Comparison of ENCODE assay signal across 10 cellular contexts in the genomic region with DNA sequence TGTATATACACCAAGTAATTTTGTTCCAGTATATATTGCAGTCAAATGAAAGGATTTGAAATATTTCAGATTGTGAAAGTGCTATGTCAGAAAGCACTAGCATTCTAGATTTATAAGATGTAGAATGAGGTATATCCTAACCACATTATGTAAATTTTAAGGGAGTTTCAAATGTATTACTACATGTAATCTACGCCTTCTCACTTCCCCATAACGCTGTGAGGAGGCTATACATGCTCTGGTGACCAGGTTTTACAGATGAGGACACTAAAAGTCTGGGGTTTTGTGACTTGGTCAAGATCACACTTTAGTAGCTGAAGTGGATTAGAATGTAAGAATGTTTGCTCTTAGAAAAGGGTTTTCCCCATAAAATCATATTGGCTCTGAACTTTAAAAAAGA. TPM values are rescaled to one million over a fixed set of nuclear protein-coding genes. Genes with fewer than 3 reads are reported as not detected.
DNase-seq lines count a peak whose midpoint lies in the region; ATAC-seq and TF ChIP-seq lines count a peak whose summit lies in the region.
"Had no signal": no experiment of that assay in that cellular context is flagged by ENCODE, and none has a peak within 500 bp of the region (broad histone marks: within the 10 kb centered on the region; RNA-seq: fewer than 3 reads in every experiment).

No MANE protein-coding gene starts in this region.

- peaks cover 34% of the 10 kb centered on the region for H3K4me1 ChIP-seq in hepatocyte (ENCODE audit: insufficient read depth)
- peaks cover 1% of the 10 kb centered on the region for H3K4me1 ChIP-seq in mesenchymal stem cell (ENCODE audit: control insufficient read depth, insufficient read depth, low read depth, low read length)
- H3K4me1 ChIP-seq in transverse colon = peaks cover 0 to 10% (median 5%) of the 10 kb centered on the region in 4 donors
- H3K4me1 ChIP-seq in effector memory CD4-positive, alpha-beta T cell (ENCODE audit: control insufficient read depth, insufficient read depth, low read length, poor library complexity, severe bottlenecking) = no peaks in the 10 kb centered on the region

- DNase-seq in hepatocyte (ENCODE audit: low spot score) = no peak
- no peak for DNase-seq in mesenchymal stem cell
- no peak for DNase-seq in HK-2 (ENCODE audit: unreplicated experiment)
- no peak for DNase-seq in transverse colon
- DNase-seq in effector memory CD4-positive, alpha-beta T cell = no peak
- DNase-seq: activated naive CD4-positive, alpha-beta T cell treated with anti-CD3 and anti-CD28 coated beads, Interleukin-2, amount 10 ng/mL, durations not matched to agents 7 days and 5 days had no signal

- H3K36me3 ChIP-seq in hepatocyte (replicated peaks; ENCODE audit: insufficient read depth, low read depth) = no peaks in the 10 kb centered on the region
- H3K36me3 ChIP-seq in mesenchymal stem cell (ENCODE audit: control insufficient read depth in 1 of 2, insufficient read depth in 2 of 2, low read depth in 1 of 2, low read length in 2 of 2) = no peaks in the 10 kb centered on the region
- no peaks in the 10 kb centered on the region for H3K36me3 ChIP-seq in transverse colon
- no peaks in the 10 kb centered on the region for H3K36me3 ChIP-seq in effector memory CD4-positive, alpha-beta T cell (ENCODE audit: control insufficient read depth, insufficient read depth, low read length)

- no peak overlapping the region for H2BK5ac ChIP-seq in mesenchymal stem cell (ENCODE audit: low read depth, low read length, poor library complexity, severe bottlenecking)

- ATAC-seq in GM18520 (IDR thresholded peaks at IDR 0.05; ENCODE audit: unreplicated experiment) = peak; percentile 99
- peak; percentile 99 for ATAC-seq in GM21529 (IDR thresholded peaks at IDR 0.05; ENCODE audit: unreplicated experiment)
- ATAC-seq in HG03432 (IDR thresholded peaks at IDR 0.05; ENCODE audit: unreplicated experiment) = peak; percentile 98

- no peaks in the 10 kb centered on the region for H4K20me1 ChIP-seq in hepatocyte (ENCODE audit: insufficient read depth, poor library complexity, severe bottlenecking)

- no peak overlapping the region for H2AK5ac ChIP-seq in mesenchymal stem cell (ENCODE audit: low read length, severe bottlenecking)

- no peak for TF ChIP-seq EP300 in transverse colon (IDR thresholded peaks at IDR 0.05; ENCODE audit: low read depth)

- no peak overlapping the region for H3K23ac ChIP-seq in mesenchymal stem cell (ENCODE audit: low read length in 2 of 2)

- no peak overlapping the region for H3K14ac ChIP-seq in mesenchymal stem cell (ENCODE audit: low read length in 2 of 2)

- no peak overlapping the region for H2BK12ac ChIP-seq in mesenchymal stem cell (ENCODE audit: low read length in 2 of 2)

- H3K79me2 ChIP-seq in hepatocyte = no peaks in the 10 kb centered on the region

- no peaks in the 10 kb centered on the region for H3K79me1 ChIP-seq in mesenchymal stem cell (replicated peaks; ENCODE audit: low read length, poor library complexity, severe bottlenecking)

- no peak overlapping the region for H3K4ac ChIP-seq in mesenchymal stem cell (ENCODE audit: low read depth in 1 of 2, low read length in 2 of 2)

- H3K9me2 ChIP-seq in hepatocyte (replicated peaks; ENCODE audit: insufficient read depth) = no peaks in the 10 kb centered on the region

- H3K27ac ChIP-seq in hepatocyte (peak overlapping the region; percentile 39), mesenchymal stem cell (ENCODE audit: low read length, poor library complexity, severe bottlenecking) (no peak overlapping the region), transverse colon (no peak overlapping the region)
- no peak overlapping the region for H3K27ac ChIP-seq in effector memory CD4-positive, alpha-beta T cell (ENCODE audit: insufficient read depth, low read length, poor library complexity, severe bottlenecking)
- H3K27ac ChIP-seq: foreskin keratinocyte had no signal

- no peak overlapping the region for H2AFZ ChIP-seq in hepatocyte
- no peak overlapping the region for H2AFZ ChIP-seq in mesenchymal stem cell (ENCODE audit: low read depth, low read length)

- no peak overlapping the region for H4K8ac ChIP-seq in mesenchymal stem cell (ENCODE audit: low read length)

- H3K18ac ChIP-seq in mesenchymal stem cell (ENCODE audit: low read depth in 1 of 2, low read length in 2 of 2) = no peak overlapping the region

- H2BK15ac ChIP-seq in mesenchymal stem cell (ENCODE audit: low read depth, poor library complexity, severe bottlenecking) = no peak overlapping the region

- in situ Hi-C loops in transverse colon (cut with MboI; ENCODE audit: low pct_ligation_motif_present in 1 of 4, low pct_unique_long_range_greater_than_20kb in 1 of 4, low sequenced_read_pairs in 3 of 4) = no loop called here

- H3K9ac ChIP-seq in mesenchymal stem cell (ENCODE audit: low read length) = no peak overlapping the region

- no peak overlapping the region for H3K4me3 ChIP-seq in hepatocyte
- H3K4me3 ChIP-seq in mesenchymal stem cell (ENCODE audit: insufficient read depth in 1 of 2, low read depth in 1 of 2, low read length in 2 of 2) = no peak overlapping the region
- no peak overlapping the region for H3K4me3 ChIP-seq in transverse colon
- H3K4me3 ChIP-seq in effector memory CD4-positive, alpha-beta T cell (ENCODE audit: insufficient read depth, low read depth, low read length, poor library complexity, severe bottlenecking) = no peak overlapping the region

- no peaks in the 10 kb centered on the region for H3K9me3 ChIP-seq in hepatocyte (ENCODE audit: low read depth)
- no peaks in the 10 kb centered on the region for H3K9me3 ChIP-seq in mesenchymal stem cell (ENCODE audit: control insufficient read depth, low read length)
- H3K9me3 ChIP-seq in transverse colon = no peaks in the 10 kb centered on the region
- H3K9me3 ChIP-seq in effector memory CD4-positive, alpha-beta T cell (ENCODE audit: control insufficient read depth, low read length) = no peaks in the 10 kb centered on the region

- H2BK120ac ChIP-seq in mesenchymal stem cell (ENCODE audit: low read depth, low read length) = no peak overlapping the region

- 90% methylated on average over 2 of the region's 2 CpGs for WGBS in hepatocyte (ENCODE audit: low lambda C conversion rate, missing lambda C conversion rate)
- 100% methylated on average over 1 of the region's 2 CpGs for WGBS in mesenchymal stem cell
- WGBS in transverse colon (ENCODE audit: low coverage in 1 of 2), 2 donors = 68 to 88% methylated on average over 2 of the region's 2 CpGs

- H3K4me2 ChIP-seq in hepatocyte (no peak overlapping the region), mesenchymal stem cell (ENCODE audit: low read length, poor library complexity, severe bottlenecking) (no peak overlapping the region)

- H3K27me3 ChIP-seq in hepatocyte = no peaks in the 10 kb centered on the region
- H3K27me3 ChIP-seq in mesenchymal stem cell (ENCODE audit: control insufficient read depth in 1 of 2, insufficient read depth in 1 of 2, low read length in 2 of 2) = no peaks in the 10 kb centered on the region
- peaks cover 4% of the 10 kb centered on the region for H3K27me3 ChIP-seq in transverse colon
- H3K27me3 ChIP-seq in effector memory CD4-positive, alpha-beta T cell (replicated peaks; ENCODE audit: control insufficient read depth, insufficient read depth, low read length, poor library complexity, severe bottlenecking) = no peaks in the 10 kb centered on the region
- H3K27me3 ChIP-seq: foreskin keratinocyte had no signal

- TF ChIP-seq CTCF in hepatocyte (IDR thresholded peaks at IDR 0.05; ENCODE audit: poor library complexity) (no peak), transverse colon (IDR thresholded peaks at IDR 0.05) (no peak)

- intact Hi-C loops in transverse colon (cut with DNase I; ENCODE audit: low total_unique reads) = no loop called here

- TF ChIP-seq POLR2A in transverse colon (IDR thresholded peaks at IDR 0.05) = no peak

- no peak overlapping the region for H4K91ac ChIP-seq in mesenchymal stem cell (ENCODE audit: low read length)

RNA-seq across cellular contexts. Expression of gene ENPEP, which starts 8.1 kb away (rescaled TPM):
- 7.1 and 8.7 TPM in 2 replicates for total RNA-seq in hepatocyte
- polyA plus RNA-seq in hepatocyte = 2.4 and 3.7 TPM in 2 replicates
- 0.28 TPM for polyA plus RNA-seq in mesenchymal stem cell (2013, experiment 1 of 2)
- polyA plus RNA-seq in mesenchymal stem cell (2013, experiment 2 of 2) = 0.22 TPM
- 1 to 10 TPM in 3 of 4 donors, under 1 TPM in 1; 0.80 to 6.2 (median 1.5) TPM for total RNA-seq in transverse colon
- polyA plus RNA-seq: foreskin keratinocyte had no signal
